ENCODE assay signal across 14 cellular contexts in genomic region chr16:15829460-15829859, GRCh38. TPM values are rescaled to one million over a fixed set of nuclear protein-coding genes. Genes with fewer than 3 reads are reported as not detected.
DNase-seq lines count a peak whose midpoint lies in the region; ATAC-seq, FAIRE-seq and TF ChIP-seq lines count a peak whose summit lies in the region.
"Had no signal": no experiment of that assay in that cellular context is flagged by ENCODE, and none has a peak within 500 bp of the region (broad histone marks: within the 10 kb centered on the region; RNA-seq: fewer than 3 reads in every experiment).

No MANE protein-coding gene starts in this region.

- no peak overlapping the region for H3K9ac ChIP-seq in astrocyte (ENCODE audit: low read length)

- 27% methylated on average over 9 of the region's 9 CpGs for WGBS in prostate gland

- no peaks in the 10 kb centered on the region for H3K36me3 Mint-ChIP-seq in astrocyte (ENCODE audit: low read depth, unreplicated experiment)

- TF ChIP-seq POLR2A in GM12891 (IDR thresholded peaks at IDR 0.05; ENCODE audit: low read depth, low read length) (no peak), prostate gland (IDR thresholded peaks at IDR 0.05) (no peak)

- no peak overlapping the region for H3K27ac Mint-ChIP-seq in astrocyte (ENCODE audit: unreplicated experiment)
- H3K27ac Mint-ChIP-seq: CD8-positive, alpha-beta memory T cell; effector memory CD8-positive, alpha-beta T cell had no signal

- no peaks in the 10 kb centered on the region for H3K4me1 Mint-ChIP-seq in astrocyte (ENCODE audit: low read depth, unreplicated experiment)
- H3K4me1 Mint-ChIP-seq: CD8-positive, alpha-beta memory T cell had no signal

- H3K4me1 ChIP-seq in astrocyte (ENCODE audit: insufficient read depth, low read length), result no peaks in the 10 kb centered on the region
- no peaks in the 10 kb centered on the region for H3K4me1 ChIP-seq in right atrium auricular region
- H3K4me1 ChIP-seq in prostate gland (replicated peaks), result no peaks in the 10 kb centered on the region

- H3K27ac ChIP-seq in astrocyte (ENCODE audit: low read depth, low read length), result no peak overlapping the region
- no peak overlapping the region for H3K27ac ChIP-seq in right atrium auricular region
- peak overlapping the region; percentile 48 to 65 for H3K27ac ChIP-seq in prostate gland
- H3K27ac ChIP-seq: PC-9 had no signal

- no peaks in the 10 kb centered on the region for H3K9me3 ChIP-seq in astrocyte (ENCODE audit: insufficient read depth, low read depth, low read length)
- H3K9me3 ChIP-seq in right atrium auricular region, result no peaks in the 10 kb centered on the region
- no peaks in the 10 kb centered on the region for H3K9me3 ChIP-seq in prostate gland

- H2AFZ ChIP-seq in astrocyte (ENCODE audit: low read depth, low read length), result no peak overlapping the region
- H2AFZ ChIP-seq: PC-9 had no signal

- H4K20me1 ChIP-seq in astrocyte (ENCODE audit: insufficient read depth, low read length), result no peaks in the 10 kb centered on the region

- H3K4me2 ChIP-seq in astrocyte (ENCODE audit: low read length), result no peak overlapping the region
- H3K4me2 ChIP-seq: PC-9 had no signal

- H3K27me3 Mint-ChIP-seq in astrocyte (ENCODE audit: low read depth, unreplicated experiment), result peaks cover 28% of the 10 kb centered on the region

- peaks cover 18% of the 10 kb centered on the region for H3K27me3 ChIP-seq in astrocyte (ENCODE audit: insufficient read depth, low read length)
- H3K27me3 ChIP-seq in right atrium auricular region, result no peaks in the 10 kb centered on the region
- H3K27me3 ChIP-seq in prostate gland (replicated peaks; ENCODE audit: insufficient read depth), result no peaks in the 10 kb centered on the region

- intact Hi-C loops in prostate gland (cut with DNase I), result no loop called here

- H3K4me3 Mint-ChIP-seq in astrocyte (ENCODE audit: unreplicated experiment), result no peak overlapping the region
- H3K4me3 Mint-ChIP-seq: CD8-positive, alpha-beta memory T cell; effector memory CD8-positive, alpha-beta T cell had no signal

- peaks cover 2% of the 10 kb centered on the region for H3K9me3 Mint-ChIP-seq in astrocyte (ENCODE audit: unreplicated experiment)
- H3K9me3 Mint-ChIP-seq: CD8-positive, alpha-beta memory T cell; effector memory CD8-positive, alpha-beta T cell had no signal

- TF ChIP-seq CTCF in astrocyte (IDR thresholded peaks at IDR 0.05; ENCODE audit: insufficient read depth, low read depth, low read length) (no peak), right atrium auricular region (IDR thresholded peaks at IDR 0.05) (no peak), prostate gland (IDR thresholded peaks at IDR 0.05) (no peak)

- FAIRE-seq in GM12891 (lab: Jason Lieb, UNC) (no peak), astrocyte (lab: Jason Lieb, UNC) (no peak)

- DNase-seq in GM12891 (ENCODE audit: insufficient read length, low spot score) (no peak), astrocyte (ENCODE audit: low read depth) (peak; percentile 21), right atrium auricular region (ENCODE audit: low spot score) (peak; percentile 63), prostate gland (ENCODE audit: low spot score) (peak; percentile 27)
- DNase-seq: activated CD4-positive, alpha-beta T cell treated with anti-CD3 and anti-CD28 coated beads for 1 hour; activated naive CD4-positive, alpha-beta T cell treated with Interleukin-2 at 50 U/mL for 16 hours; CD8-positive, alpha-beta memory T cell; effector memory CD8-positive, alpha-beta T cell; NCI-H1048; PC-9 had no signal

- no peaks in the 10 kb centered on the region for H3K36me3 ChIP-seq in astrocyte (ENCODE audit: insufficient read depth, low read length)
- no peaks in the 10 kb centered on the region for H3K36me3 ChIP-seq in right atrium auricular region
- no peaks in the 10 kb centered on the region for H3K36me3 ChIP-seq in prostate gland

- ATAC-seq in GM18907 (IDR thresholded peaks at IDR 0.05; ENCODE audit: unreplicated experiment) (no peak), HG02840 (IDR thresholded peaks at IDR 0.05; ENCODE audit: low FRiP score, unreplicated experiment) (no peak), GM18519 (IDR thresholded peaks at IDR 0.05; ENCODE audit: low FRiP score, unreplicated experiment) (no peak), GM21381 (IDR thresholded peaks at IDR 0.05; ENCODE audit: unreplicated experiment) (no peak)
- ATAC-seq: effector memory CD8-positive, alpha-beta T cell had no signal

- no peaks in the 10 kb centered on the region for H3K79me2 ChIP-seq in astrocyte (ENCODE audit: insufficient read depth, low read length)

- H3K4me3 ChIP-seq in astrocyte (ENCODE audit: insufficient read depth, low read depth, low read length), result no peak overlapping the region
- no peak overlapping the region for H3K4me3 ChIP-seq in right atrium auricular region
- no peak overlapping the region for H3K4me3 ChIP-seq in prostate gland
- H3K4me3 ChIP-seq: PC-9 had no signal

TF ChIP-seq in GM12891, 5 proteins besides CTCF, POLR2A, EP300 and RAD21:
- no peak for TF ChIP-seq TAF1 (IDR thresholded peaks at IDR 0.05; ENCODE audit: low read depth, low read length)
- TF ChIP-seq SPI1 (IDR thresholded peaks at IDR 0.05; ENCODE audit: low read depth, low read length), result peak; percentile 6; the same call in 1 of the 2 replicates

RNA-seq across cellular contexts. Expression of gene MYH11, which starts 27.4 kb away (rescaled TPM):
- polyA plus RNA-seq in GM12891 (2012; ENCODE audit: low read depth, missing spikeins), result 0.76 TPM
- total RNA-seq in astrocyte (1.0 and 1.7 TPM in 2 replicates), right atrium auricular region (10 to 100 TPM; 60.8 to 89.0 TPM), prostate gland (1,000 to 10,000 TPM in 1 of 2 donors, 100 to 1,000 TPM in 1; 968 to 2,091 TPM)
- total RNA-seq: CD8-positive, alpha-beta memory T cell had no signal

RNA-seq across cellular contexts. Expression of gene CEP20, which starts 58.9 kb away (rescaled TPM):
- polyA plus RNA-seq in GM12891 (2012; ENCODE audit: low read depth, missing spikeins), result 18.7 TPM
- 25.7 and 27.5 TPM in 2 replicates for total RNA-seq in astrocyte
- 10 to 100 TPM; 20.1 to 35.9 TPM for total RNA-seq in right atrium auricular region
- total RNA-seq in prostate gland, result 10 to 100 TPM; 30.7 to 33.4 TPM

Comparison
In these comparisons a context has a peak if more than half of its experiments do, and no peak if none do; other contexts are left out.
1. H3K27ac ChIP-seq: peak in prostate gland (2 of 2); none in astrocyte (single experiment) and right atrium auricular region (0 of 2).
2. RNA of gene MYH11, which starts 27.4 kb away (total RNA-seq): 968 to 2,091 TPM in prostate gland and 60.8 to 89.0 TPM in right atrium auricular region; 1.0 to 1.7 TPM in astrocyte; every median in the first group is over 10 times any median in the second.